Comparison of ENCODE assay signal across 22 cellular contexts in the genomic region with DNA sequence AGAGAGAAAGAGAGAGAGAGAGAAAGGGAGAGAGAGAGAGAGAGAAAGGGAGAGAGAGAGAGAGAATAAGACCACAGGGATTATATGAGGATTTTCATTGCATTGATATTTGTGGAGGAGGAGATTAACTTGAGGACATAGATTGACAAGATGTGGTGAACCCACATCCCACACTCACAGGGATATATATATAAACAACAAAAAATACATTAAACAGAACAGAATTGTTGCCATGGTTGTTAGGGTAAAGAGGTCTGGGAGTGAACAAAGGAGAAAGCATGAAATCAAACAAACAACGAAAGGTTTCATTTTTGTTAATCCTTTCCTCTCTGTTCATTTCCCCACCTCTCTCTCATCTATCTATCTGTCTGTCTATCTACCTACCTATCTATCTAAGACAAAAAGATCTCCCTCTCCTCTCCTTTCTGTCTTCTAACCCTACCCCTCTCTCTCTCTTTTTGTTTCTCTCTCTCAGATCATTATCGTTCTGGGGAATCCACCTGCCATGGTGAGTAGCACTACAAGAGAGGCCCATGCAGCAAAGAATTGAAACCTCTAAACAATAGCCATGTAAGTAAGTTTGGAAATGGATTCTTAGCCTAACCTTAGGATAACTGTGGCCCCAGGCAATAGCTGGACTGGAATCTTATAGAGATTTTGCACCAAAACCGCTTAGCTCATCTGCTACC.
A peak's percentile ranks its signal among the peaks of the same experiment; 100 is the strongest.
DNase-seq lines count a peak whose midpoint lies in the region; ATAC-seq and TF ChIP-seq lines count a peak whose summit lies in the region.
"Had no signal": no experiment of that assay in that cellular context is flagged by ENCODE, and none has a peak within 500 bp of the region (broad histone marks: within the 10 kb centered on the region; RNA-seq: fewer than 3 reads in every experiment).

No MANE protein-coding gene starts in this region.

- peak overlapping the region; percentile 14; the same call in 1 of the 2 replicates for H2AFZ ChIP-seq in PC-9

- no peaks in the 10 kb centered on the region for H4K20me1 ChIP-seq in PC-9 (ENCODE audit: insufficient read depth)

- no peaks in the 10 kb centered on the region for H3K9me3 ChIP-seq in CD4-positive, alpha-beta T cell (ENCODE audit: control insufficient read depth, low read length)
- H3K9me3 ChIP-seq in PC-9 (ENCODE audit: insufficient read depth, low read depth), result no peaks in the 10 kb centered on the region
- H3K9me3 ChIP-seq: body of pancreas, Peyer's patch had no signal

- no peaks in the 10 kb centered on the region for H3K36me3 Mint-ChIP-seq in activated CD4-positive, alpha-beta T cell treated with anti-CD3 and anti-CD28 coated beads, Interleukin-2, amount 10 ng/mL, durations not matched to agents 24 days and 14 days (ENCODE audit: low read depth)
- no peaks in the 10 kb centered on the region for H3K36me3 Mint-ChIP-seq in CD4-positive, alpha-beta T cell (ENCODE audit: low read depth)
- H3K36me3 Mint-ChIP-seq in effector memory CD8-positive, alpha-beta T cell (ENCODE audit: insufficient read depth), result no peaks in the 10 kb centered on the region
- H3K36me3 Mint-ChIP-seq: memory B cell had no signal

- no peak overlapping the region for H3K4me3 Mint-ChIP-seq in activated CD4-positive, alpha-beta T cell treated with anti-CD3 and anti-CD28 coated beads, Interleukin-2, amount 10 ng/mL, durations not matched to agents 24 days and 14 days
- H3K4me3 Mint-ChIP-seq in CD4-positive, alpha-beta T cell, result peak overlapping the region; percentile 23
- no peak overlapping the region for H3K4me3 Mint-ChIP-seq in effector memory CD8-positive, alpha-beta T cell
- H3K4me3 Mint-ChIP-seq: memory B cell had no signal

- no peaks in the 10 kb centered on the region for H3K27me3 Mint-ChIP-seq in activated CD4-positive, alpha-beta T cell treated with anti-CD3 and anti-CD28 coated beads, Interleukin-2, amount 10 ng/mL, durations not matched to agents 24 days and 14 days
- H3K27me3 Mint-ChIP-seq in CD4-positive, alpha-beta T cell, result no peaks in the 10 kb centered on the region
- H3K27me3 Mint-ChIP-seq in effector memory CD8-positive, alpha-beta T cell, result no peaks in the 10 kb centered on the region

- no peak overlapping the region for H3K27ac ChIP-seq in CD4-positive, alpha-beta T cell (ENCODE audit: low read depth, low read length)
- H3K27ac ChIP-seq in PC-9, result no peak overlapping the region
- H3K27ac ChIP-seq: body of pancreas, Peyer's patch had no signal

- BruUV-seq in PC-9 (replicated peaks; lab: Mats Ljungman, UMichigan), result no TSS peak

- H3K27ac Mint-ChIP-seq in activated CD4-positive, alpha-beta T cell treated with anti-CD3 and anti-CD28 coated beads, Interleukin-2, amount 10 ng/mL, durations not matched to agents 24 days and 14 days, result peak overlapping the region; percentile 34
- H3K27ac Mint-ChIP-seq in CD4-positive, alpha-beta T cell, result peak overlapping the region; percentile 40
- H3K27ac Mint-ChIP-seq in effector memory CD8-positive, alpha-beta T cell, result no peak overlapping the region
- H3K27ac Mint-ChIP-seq: memory B cell had no signal

- no peaks in the 10 kb centered on the region for H3K9me2 ChIP-seq in PC-9 (ENCODE audit: insufficient read depth)

- no peaks in the 10 kb centered on the region for H3K79me2 ChIP-seq in PC-9 (ENCODE audit: low read depth)

- CTCF ChIA-PET in CD4-positive, alpha-beta T cell (lab: Charles Lee), result no interaction called here
- CTCF ChIA-PET in PC-9 (lab: Charles Lee), result interaction anchor here (0.6 to 0.7 kb wide), 2 partner anchors 185 to 413 kb away, joined by 4 to 6 read pairs; no protein-coding TSS in a partner anchor

- H3K4me2 ChIP-seq in PC-9, result no peak overlapping the region

- H3K4me3 ChIP-seq in PC-9, result no peak overlapping the region
- H3K4me3 ChIP-seq: body of pancreas, Peyer's patch had no signal

- H3K27me3 ChIP-seq in CD4-positive, alpha-beta T cell (ENCODE audit: control insufficient read depth, insufficient read depth, low read length), result no peaks in the 10 kb centered on the region
- no peaks in the 10 kb centered on the region for H3K27me3 ChIP-seq in PC-9 (ENCODE audit: insufficient read depth, low read depth)
- H3K27me3 ChIP-seq: body of pancreas, Peyer's patch had no signal

- H3K4me1 Mint-ChIP-seq in activated CD4-positive, alpha-beta T cell treated with anti-CD3 and anti-CD28 coated beads, Interleukin-2, amount 10 ng/mL, durations not matched to agents 24 days and 14 days, result peaks cover 8% of the 10 kb centered on the region
- H3K4me1 Mint-ChIP-seq in CD4-positive, alpha-beta T cell (ENCODE audit: low read depth), result peaks cover 33% of the 10 kb centered on the region
- peaks cover 3 to 6% of the 10 kb centered on the region in 2 donors for H3K4me1 Mint-ChIP-seq in effector memory CD8-positive, alpha-beta T cell (ENCODE audit: low read depth in 2 of 2)
- H3K4me1 Mint-ChIP-seq: memory B cell had no signal

- H3F3A ChIP-seq in PC-9 (ENCODE audit: insufficient read depth, low read depth), result no peaks in the 10 kb centered on the region

- POLR2A ChIA-PET in CD4-positive, alpha-beta T cell (lab: Charles Lee), result no interaction called here
- POLR2A ChIA-PET in PC-9 (lab: Charles Lee; ENCODE audit: unreplicated experiment), result no interaction called here

- no peaks in the 10 kb centered on the region for H3K4me1 ChIP-seq in PC-9 (replicated peaks; ENCODE audit: insufficient read depth)
- H3K4me1 ChIP-seq: body of pancreas, Peyer's patch had no signal

- DNase-seq in activated CD4-positive, alpha-beta T cell treated with anti-CD3 and anti-CD28 coated beads, Interleukin-2, amount 10 ng/mL, durations not matched to agents 24 days and 14 days, result no peak
- no peak for DNase-seq in activated CD4-positive, alpha-beta T cell treated with anti-CD3 and anti-CD28 coated beads, Interleukin-2, amount 50 U/mL, for 4 hours
- DNase-seq in CD4-positive, alpha-beta T cell, result no peak
- DNase-seq in PC-9, result no peak
- no peak for DNase-seq in effector memory CD8-positive, alpha-beta T cell
- DNase-seq in NCI-H1436 treated with DMSO at 0.1 percent for 48 hours (lab: John Stamatoyannopoulos, UW), result no peak
- DNase-seq in NCI-H446 (lab: John Stamatoyannopoulos, UW), result no peak
- DNase-seq: 8988T, AML-193, body of pancreas, GOT3, IMR-90, NCI-H1092 treated with DMSO at 0.1 percent for 48 hours, NCI-H1930, NCI-H526 treated with DMSO at 0.1 percent for 48 hours, Peyer's patch, posterior cingulate gyrus, SHP77 treated with DMSO at 0.1 percent for 48 hours had no signal

- ATAC-seq in CD4-positive, alpha-beta T cell (ENCODE audit: poor library complexity), result peak; percentile 39
- peak; percentile 51 for ATAC-seq in effector memory CD8-positive, alpha-beta T cell (replicated peaks)
- ATAC-seq in HG02981 (IDR thresholded peaks at IDR 0.05; ENCODE audit: unreplicated experiment), result no peak
- ATAC-seq: body of pancreas, left lobe of liver, sciatic nerve had no signal

- no peaks in the 10 kb centered on the region for H3K9me3 Mint-ChIP-seq in activated CD4-positive, alpha-beta T cell treated with anti-CD3 and anti-CD28 coated beads, Interleukin-2, amount 10 ng/mL, durations not matched to agents 24 days and 14 days
- no peaks in the 10 kb centered on the region for H3K9me3 Mint-ChIP-seq in CD4-positive, alpha-beta T cell
- H3K9me3 Mint-ChIP-seq in effector memory CD8-positive, alpha-beta T cell, result no peaks in the 10 kb centered on the region
- H3K9me3 Mint-ChIP-seq: memory B cell had no signal

- intact Hi-C loops in activated CD4-positive, alpha-beta T cell treated with anti-CD3 and anti-CD28 coated beads, Interleukin-2, amount 10 ng/mL, durations not matched to agents 24 days and 14 days (cut with micrococcal nuclease), result loop anchor here (5.0 kb wide), 1 partner anchor 324 kb away; no protein-coding TSS in a partner anchor
- intact Hi-C loops in CD4-positive, alpha-beta T cell (cut with DNase I, micrococcal nuclease), result loop anchor here in 1 of 2 experiments (10.0 kb wide), 1 partner anchor 278 kb away; a partner anchor contains a TSS
- intact Hi-C loops in PC-9 (cut with micrococcal nuclease; ENCODE audit: unreplicated experiment), result loop anchor here (10.0 kb wide), 1 partner anchor 322 kb away; no protein-coding TSS in a partner anchor

- no peak for TF ChIP-seq CTCF in CD4-positive, alpha-beta T cell (IDR thresholded peaks at IDR 0.05)
- no peak for TF ChIP-seq CTCF in PC-9 (conservative IDR thresholded peaks at IDR 0.05)

- no peaks in the 10 kb centered on the region for H3K36me3 ChIP-seq in PC-9 (ENCODE audit: low read depth)
- H3K36me3 ChIP-seq: Peyer's patch had no signal

Comparison
In these comparisons a context has a peak if more than half of its experiments do, and no peak if none do; other contexts are left out.
1. H3K27ac Mint-ChIP-seq: peak in activated CD4-positive, alpha-beta T cell treated with anti-CD3 and anti-CD28 coated beads, Interleukin-2, amount 10 ng/mL, durations not matched to agents 24 days and 14 days (single experiment) and CD4-positive, alpha-beta T cell (single experiment); none in effector memory CD8-positive, alpha-beta T cell (0 of 2).